Comparison of ENCODE assay signal across 10 cellular contexts in the genomic region with DNA sequence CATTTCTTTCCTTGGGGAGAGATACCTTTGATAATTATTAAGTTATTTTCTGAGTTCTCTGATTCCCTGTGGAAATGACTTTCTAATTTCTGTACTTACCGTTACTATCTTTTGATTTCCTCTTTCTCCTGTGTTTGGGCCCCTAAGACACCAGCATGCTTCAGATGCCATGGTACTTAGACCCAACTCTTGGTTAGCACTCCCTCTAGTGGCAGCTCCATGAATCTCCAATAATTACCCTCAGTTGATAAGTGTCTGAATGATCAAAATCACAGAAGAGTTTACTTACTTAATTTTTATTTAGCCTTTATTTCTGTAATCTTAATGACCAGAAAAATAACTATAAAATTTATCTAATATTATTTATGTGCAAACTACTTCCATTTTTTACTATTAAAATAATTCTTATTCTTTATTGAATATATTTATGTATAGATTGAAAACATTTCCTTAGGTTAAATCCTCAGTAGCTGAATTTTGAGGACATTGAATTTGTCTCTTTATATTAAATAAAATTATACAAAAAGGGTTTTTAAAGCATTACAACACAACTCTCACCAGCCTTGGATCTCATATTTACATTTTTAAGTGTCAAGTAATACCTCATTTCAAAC.
DNase-seq lines count a peak whose midpoint lies in the region; ATAC-seq and TF ChIP-seq lines count a peak whose summit lies in the region.
"Had no signal": no experiment of that assay in that cellular context is flagged by ENCODE, and none has a peak within 500 bp of the region (broad histone marks: within the 10 kb centered on the region; RNA-seq: fewer than 3 reads in every experiment).

No MANE protein-coding gene starts in this region.

- CTCF ChIA-PET in HEK293T (lab: Yijun Ruan, JAX): interaction anchor here (0.6 to 1.1 kb wide), 2 partner anchors 11 to 121 kb away, joined by 3 read pairs; no protein-coding TSS in a partner anchor

- DNase-seq in AG10803 (ENCODE audit: low read depth) (peak; percentile 65), GM12864 (ENCODE audit: low read depth) (peak; percentile 18), HEK293T (ENCODE audit: extremely low spot score) (peak; percentile 50), nephron progenitor cell (peak; percentile 57), T-helper 9 cell (no peak)

- H3K4me3 ChIP-seq in AG10803 (ENCODE audit: low read length) (no peak overlapping the region), GM12864 (ENCODE audit: low read depth, low read length) (no peak overlapping the region), Loucy (ENCODE audit: low read length, poor library complexity, severe bottlenecking) (no peak overlapping the region)
- H3K4me3 ChIP-seq: skin epidermis had no signal

- peak; percentile 96 for TF ChIP-seq CTCF in AG10803 (conservative IDR thresholded peaks at IDR 0.05; ENCODE audit: low read length)
- TF ChIP-seq CTCF in GM12864 (IDR thresholded peaks at IDR 0.05; ENCODE audit: low read depth, low read length, missing control alignments): peak; percentile 79
- peak; percentile 86 for TF ChIP-seq CTCF in Loucy (conservative IDR thresholded peaks at IDR 0.05; ENCODE audit: low read length)
- TF ChIP-seq CTCF in nephron progenitor cell (IDR thresholded peaks at IDR 0.05): peak; percentile 89

- H3K27me3 ChIP-seq in Loucy (ENCODE audit: insufficient read depth, low read length, poor library complexity, severe bottlenecking): no peaks in the 10 kb centered on the region

- peak; percentile 91 for ATAC-seq in SK-N-SH treated with all-trans-retinoic acid at 6 μM for 48 hours
- ATAC-seq in esophagus mucosa: peak; percentile 53

- no peaks in the 10 kb centered on the region for H3K9me3 Mint-ChIP-seq in nephron progenitor cell
- H3K9me3 Mint-ChIP-seq: T-helper 1 cell treated with Interleukin-12 subunit alpha and Interleukin-12 subunit beta and Interleukin-4 antibody, amounts not matched to agents 30 μg/mL and 1 μg/mL, for 36 hours had no signal

- H3K4me1 ChIP-seq in Loucy (ENCODE audit: insufficient read depth, low read length, poor library complexity, severe bottlenecking): peaks cover 2% of the 10 kb centered on the region

- H3K9me2 ChIP-seq in Loucy (replicated peaks; ENCODE audit: low read depth, low read length): no peaks in the 10 kb centered on the region

- no peaks in the 10 kb centered on the region for H3K36me3 ChIP-seq in Loucy (ENCODE audit: insufficient read depth, low read length)

- no peak overlapping the region for H3K27ac Mint-ChIP-seq in nephron progenitor cell
- H3K27ac Mint-ChIP-seq: T-helper 1 cell treated with Interleukin-12 subunit alpha and Interleukin-12 subunit beta and Interleukin-4 antibody, amounts not matched to agents 30 μg/mL and 1 μg/mL, for 36 hours had no signal

- no peak overlapping the region for H3K4me2 ChIP-seq in Loucy (ENCODE audit: low read depth, low read length, poor library complexity, severe bottlenecking)

- H3K4me1 Mint-ChIP-seq in nephron progenitor cell: no peaks in the 10 kb centered on the region

- no peak overlapping the region for H2AFZ ChIP-seq in Loucy (ENCODE audit: low read length)

- no peaks in the 10 kb centered on the region for H3F3A ChIP-seq in Loucy (ENCODE audit: low read depth)

- no peaks in the 10 kb centered on the region for H4K20me1 ChIP-seq in Loucy (ENCODE audit: insufficient read depth, low read length, poor library complexity, severe bottlenecking)

- POLR2A ChIA-PET in HEK293T (lab: Yijun Ruan, JAX): no interaction called here

- no peak overlapping the region for H3K9ac ChIP-seq in Loucy (ENCODE audit: low read depth, low read length, poor library complexity, severe bottlenecking)

- H3K4me3 Mint-ChIP-seq in nephron progenitor cell: no peak overlapping the region
- H3K4me3 Mint-ChIP-seq: T-helper 1 cell treated with Interleukin-12 subunit alpha and Interleukin-12 subunit beta and Interleukin-4 antibody, amounts not matched to agents 30 μg/mL and 1 μg/mL, for 36 hours had no signal

- H3K36me3 Mint-ChIP-seq in nephron progenitor cell (ENCODE audit: low read depth): no peaks in the 10 kb centered on the region

- H3K9me3 ChIP-seq in Loucy (ENCODE audit: insufficient read depth, low read depth, low read length): no peaks in the 10 kb centered on the region

- H3K79me2 ChIP-seq in Loucy (ENCODE audit: insufficient read depth, low read length): no peaks in the 10 kb centered on the region

- peaks cover 11% of the 10 kb centered on the region for H3K27me3 Mint-ChIP-seq in nephron progenitor cell (ENCODE audit: low read depth, poor library complexity)

TF ChIP-seq in HEK293T, 16 proteins besides CTCF, POLR2A, EP300 and RAD21:
- no peak for TF ChIP-seq ZNF384 (IDR thresholded peaks at IDR 0.05)
- TF ChIP-seq CTBP1 (IDR thresholded peaks at IDR 0.05; ENCODE audit: borderline replicate concordance): no peak
- no peak for TF ChIP-seq ARNT (IDR thresholded peaks at IDR 0.05)
- no peak for TF ChIP-seq SUZ12 (IDR thresholded peaks at IDR 0.05)
- no peak for TF ChIP-seq NFRKB (IDR thresholded peaks at IDR 0.05)
- no peak for TF ChIP-seq FOXA1 (IDR thresholded peaks at IDR 0.05)
- TF ChIP-seq HDGF (IDR thresholded peaks at IDR 0.05; ENCODE audit: borderline replicate concordance): no peak
- TF ChIP-seq BHLHE40 (IDR thresholded peaks at IDR 0.05; ENCODE audit: borderline replicate concordance): no peak
TF ChIP-seq in HEK293T: peak in this region for 0.

TF ChIP-seq in SK-N-SH treated with all-trans-retinoic acid at 6 μM for 48 hours, 23 proteins besides CTCF, POLR2A, EP300 and RAD21 (continues in another document):
- TF ChIP-seq CREB5 (CRISPR knock-in tag; IDR thresholded peaks at IDR 0.05; ENCODE audit: low read depth): no peak
- no peak for TF ChIP-seq ARNTL (CRISPR knock-in tag; IDR thresholded peaks at IDR 0.05; ENCODE audit: borderline replicate concordance, low read depth)
- no peak for TF ChIP-seq GLIS3 (CRISPR knock-in tag; IDR thresholded peaks at IDR 0.05)
- no peak for TF ChIP-seq ZNF565 (CRISPR knock-in tag; conservative IDR thresholded peaks at IDR 0.05; ENCODE audit: low read depth)
- TF ChIP-seq, protein P1, sequence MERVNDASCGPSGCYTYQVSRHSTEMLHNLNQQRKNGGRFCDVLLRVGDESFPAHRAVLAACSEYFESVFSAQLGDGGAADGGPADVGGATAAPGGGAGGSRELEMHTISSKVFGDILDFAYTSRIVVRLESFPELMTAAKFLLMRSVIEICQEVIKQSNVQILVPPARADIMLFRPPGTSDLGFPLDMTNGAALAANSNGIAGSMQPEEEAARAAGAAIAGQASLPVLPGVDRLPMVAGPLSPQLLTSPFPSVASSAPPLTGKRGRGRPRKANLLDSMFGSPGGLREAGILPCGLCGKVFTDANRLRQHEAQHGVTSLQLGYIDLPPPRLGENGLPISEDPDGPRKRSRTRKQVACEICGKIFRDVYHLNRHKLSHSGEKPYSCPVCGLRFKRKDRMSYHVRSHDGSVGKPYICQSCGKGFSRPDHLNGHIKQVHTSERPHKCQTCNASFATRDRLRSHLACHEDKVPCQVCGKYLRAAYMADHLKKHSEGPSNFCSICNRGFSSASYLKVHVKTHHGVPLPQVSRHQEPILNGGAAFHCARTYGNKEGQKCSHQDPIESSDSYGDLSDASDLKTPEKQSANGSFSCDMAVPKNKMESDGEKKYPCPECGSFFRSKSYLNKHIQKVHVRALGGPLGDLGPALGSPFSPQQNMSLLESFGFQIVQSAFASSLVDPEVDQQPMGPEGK (CRISPR knock-in tag; IDR thresholded peaks at IDR 0.05; ENCODE audit: borderline replicate concordance): no peak
- no peak for TF ChIP-seq CSRNP3 (CRISPR knock-in tag; IDR thresholded peaks at IDR 0.05)
- no peak for TF ChIP-seq OSR1 (CRISPR knock-in tag; IDR thresholded peaks at IDR 0.05)
- no peak for TF ChIP-seq ZFP30 (CRISPR knock-in tag; IDR thresholded peaks at IDR 0.05)
- TF ChIP-seq ZNF8 (CRISPR knock-in tag; IDR thresholded peaks at IDR 0.05): no peak
- no peak for TF ChIP-seq PPARA (CRISPR knock-in tag; IDR thresholded peaks at IDR 0.05; ENCODE audit: borderline replicate concordance)
- TF ChIP-seq CSDC2 (CRISPR knock-in tag; IDR thresholded peaks at IDR 0.05): no peak
- no peak for TF ChIP-seq SNAI2 (CRISPR knock-in tag; IDR thresholded peaks at IDR 0.05)
- no peak for TF ChIP-seq ISL1 (CRISPR knock-in tag; IDR thresholded peaks at IDR 0.05)
- TF ChIP-seq BACH2 (CRISPR knock-in tag; IDR thresholded peaks at IDR 0.05; ENCODE audit: borderline replicate concordance): no peak
